ENCODE assay signal across 8 cellular contexts in the genomic region with DNA sequence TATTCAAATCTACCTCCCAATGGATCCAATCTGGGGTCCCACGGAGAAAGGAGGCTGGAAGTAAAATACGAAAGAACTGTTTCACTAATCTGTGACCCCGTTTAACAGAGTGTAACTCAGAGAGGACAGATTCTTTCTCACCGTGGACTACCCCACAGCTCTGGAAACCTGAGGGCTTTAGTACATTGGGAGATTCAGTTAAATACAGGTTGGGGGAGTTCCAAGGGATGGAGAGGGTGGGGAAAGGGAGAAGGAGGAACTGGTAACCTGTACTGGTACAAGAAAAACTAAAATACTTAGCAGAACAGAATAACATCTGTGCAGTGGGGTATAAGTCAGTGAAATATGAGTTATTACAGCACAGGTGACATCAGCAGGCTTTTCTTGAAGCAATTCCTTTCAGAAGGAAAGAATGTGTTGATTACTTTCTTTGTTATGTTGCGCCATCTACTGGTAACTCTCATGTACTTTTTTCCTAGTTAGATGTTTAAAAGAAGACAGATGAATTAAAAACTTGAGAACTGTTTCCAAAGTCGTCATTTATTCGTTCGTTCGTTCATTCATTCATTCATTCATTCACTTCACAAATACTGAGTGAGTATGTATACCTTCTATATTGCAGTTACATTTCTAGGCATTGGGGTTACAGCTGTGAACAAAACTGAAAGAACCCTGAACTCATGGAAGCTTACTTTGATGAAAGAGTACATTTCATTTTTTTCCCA. TPM values are rescaled to one million over a fixed set of nuclear protein-coding genes. Genes with fewer than 3 reads are reported as not detected.
DNase-seq lines count a peak whose midpoint lies in the region; ATAC-seq and TF ChIP-seq lines count a peak whose summit lies in the region.

No MANE protein-coding gene starts in this region.

- H3K4me3 ChIP-seq in epithelial cell of esophagus (ENCODE audit: low read length), result no peak overlapping the region

- no peaks in the 10 kb centered on the region for H3K36me3 Mint-ChIP-seq in naive B cell

- TF ChIP-seq CTCF in epithelial cell of esophagus (IDR thresholded peaks at IDR 0.05; ENCODE audit: insufficient read depth, low read depth, low read length, missing control alignments), result peak; percentile 36

- H3K9me3 Mint-ChIP-seq in naive B cell, result peaks cover 0 to 11% (median 0%) of the 10 kb centered on the region in 7 donors

- no peaks in the 10 kb centered on the region for H3K27me3 Mint-ChIP-seq in naive B cell

- H3K27ac Mint-ChIP-seq in naive B cell, result no peak overlapping the region

- DNase-seq in activated CD4-positive, alpha-beta T cell treated with anti-CD3 and anti-CD28 coated beads for 4 hours, result peak; percentile 3 to 9
- no peak for DNase-seq in activated CD4-positive, alpha-beta T cell treated with anti-CD3 and anti-CD28 coated beads, Interleukin-2, amount 50 U/mL, for 48 hours
- DNase-seq in MV-4-11 (lab: John Stamatoyannopoulos, UW), result peak; percentile 64
- DNase-seq in SHP77 (lab: John Stamatoyannopoulos, UW), result peak; percentile 48 to 50
- peak; percentile 86 for DNase-seq in epithelial cell of esophagus (ENCODE audit: low read depth)
- DNase-seq in naive B cell, result peak; percentile 41

- H3K4me1 Mint-ChIP-seq in naive B cell, result no peaks in the 10 kb centered on the region

- H3K4me3 Mint-ChIP-seq in naive B cell, result no peak overlapping the region

- peak; percentile 32 to 51 for ATAC-seq in naive B cell (ENCODE audit: low read depth in 2 of 2)
- ATAC-seq in HG03175 (IDR thresholded peaks at IDR 0.05; ENCODE audit: unreplicated experiment), result no peak
- no peak for ATAC-seq in HG03439 (IDR thresholded peaks at IDR 0.05; ENCODE audit: unreplicated experiment)

RNA-seq across cellular contexts. Expression of gene STOM, which starts 30.0 kb away (rescaled TPM):
- polyA plus RNA-seq in naive B cell (ENCODE audit: low read depth in 6 of 6), result 10 to 100 TPM in 4 of 6 donors, 1 to 10 TPM in 2; 7.3 to 18.2 (median 11.7) TPM

Comparison
In these comparisons a context has a peak if more than half of its experiments do, and no peak if none do; other contexts are left out.
1. DNase-seq: peak in activated CD4-positive, alpha-beta T cell treated with anti-CD3 and anti-CD28 coated beads for 4 hours (2 of 2), MV-4-11 (single experiment), SHP77 (2 of 2), epithelial cell of esophagus (single experiment) and naive B cell (single experiment); none in activated CD4-positive, alpha-beta T cell treated with anti-CD3 and anti-CD28 coated beads, Interleukin-2, amount 50 U/mL, for 48 hours (0 of 2).
2. ATAC-seq: peak in naive B cell (2 of 2); none in HG03175 (single experiment) and HG03439 (single experiment).